ENCODE assay signal across 2 cellular contexts in genomic region chr7:24755096-24755495, GRCh38.
TF ChIP-seq lines count a peak whose summit lies in the region.

No MANE protein-coding gene starts in this region.

TF ChIP-seq in IMR-90, 13 proteins besides CTCF, POLR2A, EP300 and RAD21:
- no peak for TF ChIP-seq MAFK (IDR thresholded peaks at IDR 0.05; ENCODE audit: low read depth, low read length)
- no peak for TF ChIP-seq ELK1 (IDR thresholded peaks at IDR 0.05; ENCODE audit: borderline replicate concordance, low read depth, low read length)
- TF ChIP-seq NFE2L2 (IDR thresholded peaks at IDR 0.05; ENCODE audit: low read depth, low read length): no peak
- TF ChIP-seq CHD1 (IDR thresholded peaks at IDR 0.05; ENCODE audit: low read depth, low read length): no peak
- no peak for TF ChIP-seq USF2 (IDR thresholded peaks at IDR 0.05; ENCODE audit: low read depth, low read length)
- TF ChIP-seq SMC3 (IDR thresholded peaks at IDR 0.05; ENCODE audit: low read depth, low read length): no peak
- TF ChIP-seq RFX5 (IDR thresholded peaks at IDR 0.05; ENCODE audit: low read depth, low read length): no peak
- no peak for TF ChIP-seq FOS (IDR thresholded peaks at IDR 0.05; ENCODE audit: low read depth, low read length)
- no peak for TF ChIP-seq RCOR1 (IDR thresholded peaks at IDR 0.05; ENCODE audit: insufficient replicate concordance, low read length)
- TF ChIP-seq MXI1 (IDR thresholded peaks at IDR 0.05; ENCODE audit: borderline replicate concordance, low read depth, low read length): no peak
- TF ChIP-seq BHLHE40 (IDR thresholded peaks at IDR 0.05; ENCODE audit: low read depth, low read length): no peak
- TF ChIP-seq CEBPB (IDR thresholded peaks at IDR 0.05; ENCODE audit: low read depth, low read length): no peak
- TF ChIP-seq MAZ (IDR thresholded peaks at IDR 0.05; ENCODE audit: borderline replicate concordance, low read depth, low read length): no peak

TF ChIP-seq in endothelial cell of umbilical vein, 7 proteins besides CTCF, POLR2A, EP300 and RAD21:
- TF ChIP-seq, protein P1, sequence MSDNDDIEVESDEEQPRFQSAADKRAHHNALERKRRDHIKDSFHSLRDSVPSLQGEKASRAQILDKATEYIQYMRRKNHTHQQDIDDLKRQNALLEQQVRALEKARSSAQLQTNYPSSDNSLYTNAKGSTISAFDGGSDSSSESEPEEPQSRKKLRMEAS (IDR thresholded peaks at IDR 0.05; ENCODE audit: insufficient read depth, insufficient read length): no peak
- TF ChIP-seq FOS (IDR thresholded peaks at IDR 0.05; ENCODE audit: borderline replicate concordance, insufficient read depth, low read length): no peak
- no peak for TF ChIP-seq EZH2 (IDR thresholded peaks at IDR 0.05; ENCODE audit: borderline replicate concordance, low read depth, low read length, severe bottlenecking)
- TF ChIP-seq GATA2 (IDR thresholded peaks at IDR 0.05; ENCODE audit: insufficient read depth, insufficient read length, low read depth, low read length): no peak
- no peak for TF ChIP-seq MYC (IDR thresholded peaks at IDR 0.05; ENCODE audit: low read depth, low read length)
- TF ChIP-seq JUN (IDR thresholded peaks at IDR 0.05; ENCODE audit: borderline replicate concordance, insufficient read depth, insufficient read length, low read depth): no peak
TF ChIP-seq in endothelial cell of umbilical vein: peak in this region for 0.
